In genomic region chr12:64400041-64400440, GRCh38 we compare ENCODE assay signal across 1 cellular context.
A peak's percentile ranks its signal among the peaks of the same experiment; 100 is the strongest.
TF ChIP-seq lines count a peak whose summit lies in the region.

No MANE protein-coding gene starts in this region.

TF ChIP-seq in K562, 482 proteins besides CTCF, POLR2A, EP300 and RAD21 (continued from another document and continues in another):
- TF ChIP-seq ZNF639 (CRISPR knock-in tag; conservative IDR thresholded peaks at IDR 0.05 in 1 of 2, IDR thresholded peaks at IDR 0.05 in 1 of 2) (no peak), CREB3 (tag; conservative IDR thresholded peaks at IDR 0.05; ENCODE audit: low read depth) (0 out of 2 replicates have a peak, but pooled peaks have one; percentile 50), HIVEP1 (CRISPR knock-in tag; IDR thresholded peaks at IDR 0.05) (no peak), ARID3A (IDR thresholded peaks at IDR 0.05; ENCODE audit: borderline replicate concordance, low read depth, low read length) (peak; percentile 36; the same call in 1 of the 2 replicates), CAMTA2 (CRISPR knock-in tag; conservative IDR thresholded peaks at IDR 0.05) (no peak), ZKSCAN8 (CRISPR knock-in tag; IDR thresholded peaks at IDR 0.05) (no peak), ZNF717 (CRISPR knock-in tag; IDR thresholded peaks at IDR 0.05) (no peak), HNRNPL (IDR thresholded peaks at IDR 0.05; ENCODE audit: low read depth, low read length) (no peak), MTA1 (IDR thresholded peaks at IDR 0.05; ENCODE audit: borderline replicate concordance) (no peak), ARID4B (CRISPR knock-in tag; IDR thresholded peaks at IDR 0.05) (no peak), NFE2L1 (tag; IDR thresholded peaks at IDR 0.05; ENCODE audit: borderline replicate concordance, low read depth) (no peak), ZBTB8A (IDR thresholded peaks at IDR 0.05; ENCODE audit: partially characterized antibody) (no peak), ZNF764 (CRISPR knock-in tag; IDR thresholded peaks at IDR 0.05; ENCODE audit: low read depth) (no peak), ATF6 (CRISPR knock-in tag; IDR thresholded peaks at IDR 0.05) (no peak), PBX2 (CRISPR knock-in tag; IDR thresholded peaks at IDR 0.05; ENCODE audit: low read depth) (no peak), PBX2 (tag; conservative IDR thresholded peaks at IDR 0.05; ENCODE audit: low read depth) (peak; percentile 76), ZNF174 (CRISPR knock-in tag; IDR thresholded peaks at IDR 0.05) (no peak), IRF1 (CRISPR knock-in tag; IDR thresholded peaks at IDR 0.05; ENCODE audit: borderline replicate concordance) (no peak), ZBTB9 (CRISPR knock-in tag; IDR thresholded peaks at IDR 0.05) (no peak), SIRT6 (IDR thresholded peaks at IDR 0.05; ENCODE audit: low read depth, low read length) (no peak), PHB2 (IDR thresholded peaks at IDR 0.05; ENCODE audit: low read depth) (no peak), PRDM10 (IDR thresholded peaks at IDR 0.05; ENCODE audit: partially characterized antibody) (no peak), ZNF766 (CRISPR knock-in tag; conservative IDR thresholded peaks at IDR 0.05) (no peak), NR3C1 (CRISPR knock-in tag; IDR thresholded peaks at IDR 0.05) (no peak), RERE (CRISPR knock-in tag; IDR thresholded peaks at IDR 0.05; ENCODE audit: borderline replicate concordance) (no peak), ZNF445 (CRISPR knock-in tag; IDR thresholded peaks at IDR 0.05; ENCODE audit: low read depth) (no peak), ZNF644 (tag; IDR thresholded peaks at IDR 0.05; ENCODE audit: low read depth) (no peak), KLF16 (IDR thresholded peaks at IDR 0.05) (0 out of 2 replicates have a peak, but pooled peaks have one; percentile 20), STAT5B (CRISPR knock-in tag; IDR thresholded peaks at IDR 0.05) (no peak)
